In the genomic region with DNA sequence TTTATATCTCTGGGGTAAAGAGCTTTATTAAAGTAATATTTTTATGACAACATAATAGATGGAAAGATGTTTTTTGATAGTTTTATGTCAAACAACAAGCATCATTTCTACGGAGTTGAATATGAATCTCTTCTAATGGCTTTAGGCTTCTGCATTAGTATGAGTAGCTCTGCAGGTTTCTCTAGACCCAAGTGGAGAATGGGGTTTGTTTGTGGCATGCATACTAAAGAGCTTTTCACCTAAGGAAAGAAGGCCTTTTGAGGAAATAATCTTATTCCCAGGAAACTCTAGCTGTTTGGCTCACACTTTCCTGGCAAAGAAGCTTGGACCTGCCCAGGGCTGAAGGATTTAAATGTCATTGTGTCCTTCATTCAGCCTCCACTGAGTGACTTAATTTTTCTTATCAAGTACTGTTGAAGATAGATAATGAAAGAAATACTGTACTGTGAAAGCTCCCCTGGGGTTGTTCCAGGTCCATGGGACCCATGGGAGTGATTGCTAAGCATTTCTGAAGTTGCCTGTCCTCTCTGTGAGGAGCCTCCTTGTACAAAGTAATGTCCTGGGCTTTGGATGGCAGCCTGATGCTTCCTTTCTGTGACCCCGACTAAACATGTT, we compare ENCODE assay signal across 26 cellular contexts.
A peak's percentile ranks its signal among the peaks of the same experiment; 100 is the strongest.
DNase-seq lines count a peak whose midpoint lies in the region; ATAC-seq and TF ChIP-seq lines count a peak whose summit lies in the region.
"Had no signal": no experiment of that assay in that cellular context is flagged by ENCODE, and none has a peak within 500 bp of the region (broad histone marks: within the 10 kb centered on the region; RNA-seq: fewer than 3 reads in every experiment).

No MANE protein-coding gene starts in this region.

- DNase-seq in Right ventricle myocardium superior: no peak
- DNase-seq in left ventricle myocardium inferior: no peak
- DNase-seq in astrocyte of the hippocampus (ENCODE audit: low read depth, low spot score): peak; percentile 48
- DNase-seq in stomach: peak; percentile 25
- no peak for DNase-seq in Kasumi-1 (lab: John Stamatoyannopoulos, UW)
- no peak for DNase-seq in superior temporal gyrus (ENCODE audit: extremely low spot score)
- no peak for DNase-seq in germinal center (ENCODE audit: low spot score)
- DNase-seq: AML-193; Caco-2; CD4-positive, alpha-beta T cell; GM23248; KBM-7; MG63; NCI-H1105 treated with DMSO at 0.1 percent for 48 hours; NCI-H146; NCI-H1930; NCI-H2107; NCI-H446 treated with DMSO at 0.1 percent for 48 hours; NCI-H69; SIG-M5 had no signal

- H3K4me1 ChIP-seq in left ventricle myocardium inferior (no peaks in the 10 kb centered on the region), HUES64 (ENCODE audit: insufficient read depth, low read length) (peaks cover 17% of the 10 kb centered on the region), stomach (peaks cover 0 to 4% (median 0%) of the 10 kb centered on the region in 4 donors)
- H3K4me1 ChIP-seq: BLaER1 treated with 17β-estradiol and CSF1 and Interleukin-3, amounts not matched to agents 10 nM and 100 nM had no signal

- H3K27ac ChIP-seq in left ventricle myocardium inferior (replicated peaks): no peak overlapping the region
- peak overlapping the region; percentile 22; the same call in 1 of the 2 replicates for H3K27ac ChIP-seq in HUES64 (ENCODE audit: low read depth, low read length)
- H3K27ac ChIP-seq in stomach: no peak overlapping the region
- H3K27ac ChIP-seq: BLaER1 treated with 17β-estradiol and CSF1 and Interleukin-3, amounts not matched to agents 10 nM and 100 nM; GM23248; RWPE1; SK-N-MC had no signal

- no peak for TF ChIP-seq CTCF in left ventricle myocardium inferior (IDR thresholded peaks at IDR 0.05; ENCODE audit: borderline replicate concordance)
- no peak for TF ChIP-seq CTCF in stomach (IDR thresholded peaks at IDR 0.05)

- peak; percentile 59 for ATAC-seq in Right ventricle myocardium superior (ENCODE audit: poor library complexity)
- ATAC-seq: HCT116, Panc1 had no signal

- TF ChIP-seq EP300 in stomach (IDR thresholded peaks at IDR 0.05): no peak

- no peaks in the 10 kb centered on the region for H3K36me3 ChIP-seq in left ventricle myocardium inferior
- H3K36me3 ChIP-seq in HUES64 (ENCODE audit: insufficient read depth, low read length): no peaks in the 10 kb centered on the region
- H3K36me3 ChIP-seq in stomach: no peaks in the 10 kb centered on the region
- H3K36me3 ChIP-seq: BLaER1 treated with 17β-estradiol and CSF1 and Interleukin-3, amounts not matched to agents 10 nM and 100 nM; MG63 had no signal

- H3K9ac ChIP-seq in HUES64 (ENCODE audit: low read depth, low read length): no peak overlapping the region
- H3K9ac ChIP-seq: BLaER1 treated with 17β-estradiol and CSF1 and Interleukin-3, amounts not matched to agents 10 nM and 100 nM; GM23248 had no signal

- intact Hi-C loops in Right ventricle myocardium superior (cut with DNase I): no loop called here
- intact Hi-C loops in left ventricle myocardium inferior (cut with micrococcal nuclease): no loop called here
- intact Hi-C loops in stomach (cut with DNase I; ENCODE audit: low total_unique reads): no loop called here

- no peaks in the 10 kb centered on the region for H3K27me3 ChIP-seq in left ventricle myocardium inferior (ENCODE audit: low read depth)
- H3K27me3 ChIP-seq in HUES64 (ENCODE audit: insufficient read depth, low read length): no peaks in the 10 kb centered on the region
- no peaks in the 10 kb centered on the region for H3K27me3 ChIP-seq in stomach
- H3K27me3 ChIP-seq: BLaER1 treated with 17β-estradiol and CSF1 and Interleukin-3, amounts not matched to agents 10 nM and 100 nM; MG63 had no signal

- no peak overlapping the region for H3K4me3 ChIP-seq in left ventricle myocardium inferior
- H3K4me3 ChIP-seq in HUES64 (ENCODE audit: low read length): no peak overlapping the region
- no peak overlapping the region for H3K4me3 ChIP-seq in stomach
- H3K4me3 ChIP-seq: BLaER1 treated with 17β-estradiol and CSF1 and Interleukin-3, amounts not matched to agents 10 nM and 100 nM; GM23248; MG63; SK-N-MC had no signal

- TF ChIP-seq POLR2A in stomach (IDR thresholded peaks at IDR 0.05): no peak

- WGBS in HUES64: 77% methylated on average over 2 of the region's 2 CpGs
- WGBS in stomach, 5 donors: 52 to 73% (median 63%) methylated on average over 2 of the region's 2 CpGs

- H3K9me3 ChIP-seq in left ventricle myocardium inferior (replicated peaks) (no peaks in the 10 kb centered on the region), HUES64 (ENCODE audit: insufficient read depth, low read depth, low read length) (no peaks in the 10 kb centered on the region), stomach (no peaks in the 10 kb centered on the region)
- H3K9me3 ChIP-seq: BLaER1 treated with 17β-estradiol and CSF1 and Interleukin-3, amounts not matched to agents 10 nM and 100 nM; Caco-2; MG63 had no signal

Comparison
In these comparisons a context has a peak if more than half of its experiments do, and no peak if none do; other contexts are left out.
1. DNase-seq: peak in astrocyte of the hippocampus (single experiment) and stomach (single experiment); none in Right ventricle myocardium superior (single experiment), left ventricle myocardium inferior (single experiment), Kasumi-1 (0 of 2), superior temporal gyrus (single experiment) and germinal center (single experiment).